In the genomic region with DNA sequence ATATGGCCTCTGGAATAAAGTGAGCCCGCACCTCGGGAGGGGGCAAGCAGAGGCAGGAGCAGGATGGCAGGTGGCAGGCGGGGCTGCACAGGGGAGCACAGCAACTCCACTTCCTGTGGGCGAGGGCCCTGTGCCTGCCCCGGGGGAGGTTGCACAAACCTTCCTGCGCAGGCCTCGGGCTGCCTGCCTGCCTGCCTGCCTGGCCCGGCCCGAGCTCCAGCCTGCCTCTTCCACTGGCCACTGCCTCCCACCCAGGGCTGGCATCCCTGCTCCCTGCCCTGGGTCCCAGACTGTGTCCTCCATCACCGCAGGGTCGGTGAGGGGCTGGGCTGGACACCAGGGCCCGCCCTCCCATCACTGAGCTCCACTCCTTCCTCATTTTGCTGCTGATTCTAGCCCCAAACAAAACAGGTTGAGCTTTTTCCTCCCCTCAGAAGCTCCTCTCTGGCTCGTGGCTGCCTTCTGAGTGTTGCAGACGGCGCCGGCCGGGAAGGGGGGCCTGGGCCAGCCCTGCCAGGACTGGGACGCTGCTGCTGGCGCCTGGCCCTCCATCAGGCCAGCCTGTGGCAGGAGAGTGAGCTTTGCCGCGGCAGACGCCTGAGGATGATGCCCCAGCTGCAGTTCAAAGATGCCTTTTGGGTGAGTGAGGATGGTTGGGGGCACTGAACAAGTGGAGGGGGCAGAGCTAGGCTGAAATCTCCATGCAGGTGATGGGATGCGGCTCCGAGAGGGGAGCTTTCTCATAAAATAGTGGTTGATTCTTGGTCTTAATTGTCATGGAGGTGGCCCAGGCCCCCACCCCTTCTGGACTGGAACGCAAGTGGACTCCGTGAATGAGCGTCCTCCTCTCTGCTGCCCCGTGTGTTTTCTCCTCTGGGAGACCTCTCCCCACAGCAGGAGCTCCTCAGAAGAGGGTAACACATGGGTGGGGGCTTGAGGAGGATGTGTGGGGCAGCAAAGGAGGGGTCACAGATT, we compare ENCODE assay signal across 8 cellular contexts. TPM values are rescaled to one million over a fixed set of nuclear protein-coding genes. Genes with fewer than 3 reads are reported as not detected.
DNase-seq lines count a peak whose midpoint lies in the region; ATAC-seq and TF ChIP-seq lines count a peak whose summit lies in the region.

TSS of gene PSTPIP1 (plus strand) at position 156 of the 975 bp plus-strand sequence. CDS start at position 604, 448 bp downstream.

- no peak within 1 kb of the TSS for H3K27ac Mint-ChIP-seq in glutamatergic neuron (ENCODE audit: unreplicated experiment)

- peaks cover 8% of the 10 kb centered on the region for H3K27me3 Mint-ChIP-seq in glutamatergic neuron (ENCODE audit: unreplicated experiment)

- peaks cover 19% of the 10 kb centered on the region for H3K4me1 Mint-ChIP-seq in glutamatergic neuron (ENCODE audit: low read depth, unreplicated experiment)

- H3K4me3 ChIP-seq in ACC112 (ENCODE audit: low read depth, low read length): no peak within 1 kb of the TSS
- peak within 1 kb of the TSS; percentile 23 to 42 (median 32) for H3K4me3 ChIP-seq in skin epidermis

- H3K9me3 Mint-ChIP-seq in glutamatergic neuron (ENCODE audit: unreplicated experiment): peaks cover 2% of the 10 kb centered on the region

- no peak within 1 kb of the TSS for H3K4me3 Mint-ChIP-seq in glutamatergic neuron (ENCODE audit: unreplicated experiment)

- ATAC-seq in GM19467 (IDR thresholded peaks at IDR 0.05; ENCODE audit: unreplicated experiment) (peak; percentile 55), HG03457 (IDR thresholded peaks at IDR 0.05; ENCODE audit: unreplicated experiment) (no peak)

- CTCF ChIA-PET in HEK293T (lab: Yijun Ruan, JAX): interaction anchor here (1.0 to 1.1 kb wide), 2 partner anchors 21 to 548 kb away, joined by 3 read pairs; no protein-coding TSS in a partner anchor

- peak; percentile 60 for DNase-seq in NCI-H226
- peak; percentile 71 for DNase-seq in activated T-cell treated with anti-CD3 and anti-CD28 coated beads, Interleukin-2, amount 50 U/mL, for 1 hour
- peak; percentile 30 for DNase-seq in glutamatergic neuron
- no peak for DNase-seq in HEK293T (ENCODE audit: extremely low spot score)

- H3K27ac ChIP-seq in ACC112 (ENCODE audit: low read depth, low read length) (no peak within 1 kb of the TSS), skin epidermis (peak within 1 kb of the TSS; percentile 7 to 96 (median 81))

- no peaks in the 10 kb centered on the region for H3K27me3 ChIP-seq in ACC112 (ENCODE audit: insufficient read depth, low read length)

- no peaks in the 10 kb centered on the region for H3K79me2 ChIP-seq in ACC112 (ENCODE audit: control insufficient read depth, insufficient read depth, low read length, unreplicated experiment)

- H3K4me1 ChIP-seq in ACC112 (ENCODE audit: control insufficient read depth, insufficient read depth, low read length, unreplicated experiment): peaks cover 19% of the 10 kb centered on the region

- H3K36me3 Mint-ChIP-seq in glutamatergic neuron (ENCODE audit: unreplicated experiment): no peaks in the 10 kb centered on the region

- H3K36me3 ChIP-seq in ACC112 (ENCODE audit: insufficient read depth, low read length): no peaks in the 10 kb centered on the region

- no peak for TF ChIP-seq CTCF in glutamatergic neuron (IDR thresholded peaks at IDR 0.05; ENCODE audit: partially characterized antibody, unreplicated experiment)

- H2AFZ ChIP-seq in ACC112 (ENCODE audit: low read length, unreplicated experiment): peak within 1 kb of the TSS; percentile 53

- POLR2A ChIA-PET in HEK293T (lab: Yijun Ruan, JAX): no interaction called here

TF ChIP-seq in HEK293T, 16 proteins besides CTCF, POLR2A, EP300 and RAD21:
- no peak for TF ChIP-seq CTBP1 (IDR thresholded peaks at IDR 0.05; ENCODE audit: borderline replicate concordance)
- no peak for TF ChIP-seq NFRKB (IDR thresholded peaks at IDR 0.05)
- no peak for TF ChIP-seq ELF4 (IDR thresholded peaks at IDR 0.05)
- TF ChIP-seq HDGF (IDR thresholded peaks at IDR 0.05; ENCODE audit: borderline replicate concordance): no peak
- no peak for TF ChIP-seq BHLHE40 (IDR thresholded peaks at IDR 0.05; ENCODE audit: borderline replicate concordance)
- no peak for TF ChIP-seq SUZ12 (IDR thresholded peaks at IDR 0.05)
- no peak for TF ChIP-seq ZNF384 (IDR thresholded peaks at IDR 0.05)
- TF ChIP-seq L3MBTL2 (conservative IDR thresholded peaks at IDR 0.05): no peak
- no peak for TF ChIP-seq ARNT (IDR thresholded peaks at IDR 0.05)
- no peak for TF ChIP-seq SP1 (IDR thresholded peaks at IDR 0.05)
- no peak for TF ChIP-seq FOXK2 (IDR thresholded peaks at IDR 0.05)
- TF ChIP-seq TARDBP (IDR thresholded peaks at IDR 0.05): no peak
- TF ChIP-seq, protein P1, sequence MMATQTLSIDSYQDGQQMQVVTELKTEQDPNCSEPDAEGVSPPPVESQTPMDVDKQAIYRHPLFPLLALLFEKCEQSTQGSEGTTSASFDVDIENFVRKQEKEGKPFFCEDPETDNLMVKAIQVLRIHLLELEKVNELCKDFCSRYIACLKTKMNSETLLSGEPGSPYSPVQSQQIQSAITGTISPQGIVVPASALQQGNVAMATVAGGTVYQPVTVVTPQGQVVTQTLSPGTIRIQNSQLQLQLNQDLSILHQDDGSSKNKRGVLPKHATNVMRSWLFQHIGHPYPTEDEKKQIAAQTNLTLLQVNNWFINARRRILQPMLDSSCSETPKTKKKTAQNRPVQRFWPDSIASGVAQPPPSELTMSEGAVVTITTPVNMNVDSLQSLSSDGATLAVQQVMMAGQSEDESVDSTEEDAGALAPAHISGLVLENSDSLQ (IDR thresholded peaks at IDR 0.05): no peak
- no peak for TF ChIP-seq FOXA1 (IDR thresholded peaks at IDR 0.05)
- no peak for TF ChIP-seq FOXM1 (IDR thresholded peaks at IDR 0.05; ENCODE audit: borderline replicate concordance)
- TF ChIP-seq LEF1 (IDR thresholded peaks at IDR 0.05; ENCODE audit: borderline replicate concordance): no peak
TF ChIP-seq in HEK293T: peak in this region for 0.

RNA-seq across cellular contexts. Expression of gene PSTPIP1, which starts in this region (rescaled TPM):
- 12.4 TPM for total RNA-seq in glutamatergic neuron (ENCODE audit: unreplicated experiment)
